Comparison of ENCODE assay signal across 26 cellular contexts in the genomic region with DNA sequence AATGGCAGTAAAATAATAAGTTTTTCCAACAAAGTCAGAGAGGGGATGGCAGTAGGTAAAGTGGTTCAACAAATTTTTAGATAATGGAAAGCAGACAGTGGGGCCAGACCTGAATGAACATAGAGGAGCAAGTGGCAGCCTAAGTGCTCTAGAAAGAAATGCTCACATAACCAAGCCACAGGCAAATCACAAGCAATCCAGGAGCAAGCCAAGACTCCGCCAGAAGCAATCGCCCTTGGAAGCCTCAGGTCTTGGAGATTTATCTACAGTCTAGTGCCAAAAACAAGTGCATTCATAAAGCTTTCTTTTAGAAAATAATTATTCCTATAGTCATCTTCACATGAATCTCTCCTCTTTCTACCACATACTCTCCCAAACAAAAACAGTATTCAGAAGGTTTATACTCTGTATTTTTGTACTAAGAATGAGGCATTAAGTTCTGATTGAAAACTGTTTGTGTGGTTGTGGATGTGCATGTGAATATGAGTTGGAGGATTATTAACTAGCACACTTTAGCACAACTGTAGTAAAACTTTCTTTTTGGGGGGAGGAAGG.
"Had no signal": no experiment of that assay in that cellular context is flagged by ENCODE, and none has a peak within 500 bp of the region (broad histone marks: within the 10 kb centered on the region; RNA-seq: fewer than 3 reads in every experiment).

No MANE protein-coding gene starts in this region.

- ATAC-seq: activated CD4-positive, alpha-beta T cell treated with anti-CD3 and anti-CD28 coated beads for 36 hours; activated CD8-positive, alpha-beta memory T cell treated with anti-CD3 and anti-CD28 coated beads, Interleukin-2, amount 10 ng/mL, durations not matched to agents 7 days and 5 days; activated CD8-positive, alpha-beta T cell treated with anti-CD3 and anti-CD28 coated beads, Interleukin-2, amount 10 ng/mL, durations not matched to agents 7 days and 5 days; activated naive CD8-positive, alpha-beta T cell treated with anti-CD3 and anti-CD28 coated beads, Interleukin-2, amount 50 U/mL, for 24 hours; body of pancreas; esophagus mucosa had no signal

- H3K27me3 ChIP-seq: adrenal gland, body of pancreas, dorsolateral prefrontal cortex had no signal

- DNase-seq: activated CD4-positive, alpha-beta memory T cell treated with anti-CD3 and anti-CD28 coated beads for 36 hours; activated CD4-positive, alpha-beta T cell treated with anti-CD3 and anti-CD28 coated beads for 36 hours; activated CD4-positive, alpha-beta T cell treated with anti-CD3 and anti-CD28 coated beads, Interleukin-2, amount 10 ng/mL, durations not matched to agents 24 days and 14 days; activated CD4-positive, CD25-positive, alpha-beta regulatory T cell; activated CD4-positive, CD25-positive, alpha-beta regulatory T cell treated with anti-CD3 and anti-CD28 coated beads, Interleukin-2, amount 50 U/mL, for 72 hours; activated CD8-positive, alpha-beta memory T cell treated with anti-CD3 and anti-CD28 coated beads, Interleukin-2, amount 10 ng/mL, durations not matched to agents 7 days and 5 days; activated CD8-positive, alpha-beta memory T cell treated with anti-CD3 and anti-CD28 coated beads, Interleukin-2, amount 50 U/mL, for 4 hours; activated CD8-positive, alpha-beta T cell treated with anti-CD3 and anti-CD28 coated beads, Interleukin-2, amount 10 ng/mL, durations not matched to agents 7 days and 5 days; activated effector memory CD4-positive, alpha-beta T cell treated with anti-CD3 and anti-CD28 coated beads, Interleukin-2, amount 50 U/mL, for 16 hours; activated naive CD4-positive, alpha-beta T cell treated with anti-CD3 and anti-CD28 coated beads for 36 hours; activated naive CD8-positive, alpha-beta T cell treated with anti-CD3 and anti-CD28 coated beads for 36 hours; activated naive CD8-positive, alpha-beta T cell treated with anti-CD3 and anti-CD28 coated beads, Interleukin-2, amount 50 U/mL, for 24 hours; activated T-cell treated with anti-CD3 and anti-CD28 coated beads, Interleukin-2, amount 50 U/mL, for 1 hour; activated T-cell treated with anti-CD3 and anti-CD28 coated beads, Interleukin-2, amount 50 U/mL, for 48 hours; adrenal gland; amygdala; aorta; body of pancreas; effector memory CD4-positive, alpha-beta T cell; endodermal cell; foreskin fibroblast; head of caudate nucleus; T-helper 2 cell had no signal

- H3K4me1 ChIP-seq: adrenal gland, body of pancreas had no signal

- H3K27ac ChIP-seq: adrenal gland, body of pancreas, coronary artery, dorsolateral prefrontal cortex had no signal

- H3K4me3 ChIP-seq: adrenal gland, body of pancreas, coronary artery, dorsolateral prefrontal cortex had no signal

- H3K36me3 ChIP-seq: adrenal gland had no signal

- H3K9me3 ChIP-seq: adrenal gland, body of pancreas had no signal
